In genomic region chr17:9185142-9185541, GRCh38 we compare ENCODE assay signal across 14 cellular contexts.
"Had no signal": no experiment of that assay in that cellular context is flagged by ENCODE, and none has a peak within 500 bp of the region (broad histone marks: within the 10 kb centered on the region; RNA-seq: fewer than 3 reads in every experiment).

No MANE protein-coding gene starts in this region.

- H3K27me3 ChIP-seq: transverse colon had no signal

- H3K4me3 ChIP-seq: left ventricle myocardium inferior, transverse colon had no signal

- DNase-seq: activated CD4-positive, CD25-positive, alpha-beta regulatory T cell treated with anti-CD3 and anti-CD28 coated beads, Interleukin-2, amount 50 U/mL, for 72 hours; activated naive CD4-positive, alpha-beta T cell; activated naive CD8-positive, alpha-beta T cell treated with anti-CD3 and anti-CD28 coated beads, Interleukin-2, amount 10 ng/mL, durations not matched to agents 7 days and 5 days; cerebellar nuclear complex; effector memory CD4-positive, alpha-beta T cell; hippocampal formation; kidney; left ventricle myocardium inferior; naive thymus-derived CD4-positive, alpha-beta T cell; T-cell; T1000; transverse colon had no signal

- H3K36me3 ChIP-seq: left ventricle myocardium inferior, transverse colon had no signal

- H3K9ac ChIP-seq: parathyroid adenoma had no signal

- H3K27ac ChIP-seq: left ventricle myocardium inferior, parathyroid adenoma had no signal

- FAIRE-seq: kidney had no signal

- H3K4me1 ChIP-seq: left ventricle myocardium inferior, parathyroid adenoma had no signal

- H3K79me2 ChIP-seq: parathyroid adenoma had no signal

- H2AFZ ChIP-seq: parathyroid adenoma had no signal

- ATAC-seq: naive thymus-derived CD4-positive, alpha-beta T cell; stimulated activated memory B cell treated with anti-CD40 and anti-IgM and Interleukin-4, amounts not matched to agents 10 μg/mL and 1 μg/mL and 100 μg/mL, for 72 hours; T-cell had no signal

- H3K9me3 ChIP-seq: left ventricle myocardium inferior, transverse colon had no signal
